8 cellular contexts compared by ENCODE assay signal in the genomic region with DNA sequence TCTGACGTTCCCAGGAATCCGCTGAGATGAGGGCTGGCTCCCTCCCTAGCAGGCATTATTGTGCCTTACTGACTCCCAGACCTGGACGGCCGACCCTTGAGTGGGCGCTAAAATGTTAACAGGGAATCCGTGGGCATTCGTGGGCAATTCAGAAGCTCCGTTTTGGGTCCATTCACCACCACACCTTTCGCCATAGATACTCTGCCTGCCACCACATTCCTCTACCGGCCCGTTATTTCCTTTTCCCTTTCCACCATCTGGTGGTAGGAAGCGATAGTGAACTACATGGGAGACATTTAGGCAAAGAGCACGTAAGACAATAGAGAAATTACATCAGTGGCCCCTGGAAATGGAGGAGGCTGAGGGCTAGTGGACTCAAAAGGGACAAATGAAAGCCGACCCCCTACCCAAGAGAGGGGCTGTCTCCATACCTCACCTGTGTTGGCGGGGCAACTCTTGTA. TPM values are rescaled to one million over a fixed set of nuclear protein-coding genes. Genes with fewer than 3 reads are reported as not detected.
DNase-seq lines count a peak whose midpoint lies in the region; ATAC-seq and TF ChIP-seq lines count a peak whose summit lies in the region.

No MANE protein-coding gene starts in this region.

- peaks cover 29% of the 10 kb centered on the region for H3K4me1 Mint-ChIP-seq in activated naive CD8-positive, alpha-beta T cell treated with anti-CD3 and anti-CD28 coated beads, Interleukin-2, amount 10 ng/mL, durations not matched to agents 7 days and 5 days

- POLR2A ChIA-PET in HEK293T (lab: Yijun Ruan, JAX), result interaction anchor here (0.9 kb wide), 1 partner anchor 131 kb away, joined by 6 read pairs; no protein-coding TSS in a partner anchor
- POLR2A ChIA-PET in activated naive CD8-positive, alpha-beta T cell treated with anti-CD3 and anti-CD28 coated beads, Interleukin-2, amount 10 ng/mL, durations not matched to agents 7 days and 5 days (lab: Charles Lee), result interaction anchor here (1.4 kb wide), 1 partner anchor 141 kb away, joined by 3 read pairs; no protein-coding TSS in a partner anchor

- no peaks in the 10 kb centered on the region for H3K9me3 ChIP-seq in neutrophil

- peak overlapping the region; percentile 67 for H3K27ac Mint-ChIP-seq in activated naive CD8-positive, alpha-beta T cell treated with anti-CD3 and anti-CD28 coated beads, Interleukin-2, amount 10 ng/mL, durations not matched to agents 7 days and 5 days

- CTCF ChIA-PET in HEK293T (lab: Yijun Ruan, JAX), result interaction anchor here (0.5 to 1.2 kb wide), 5 partner anchors 16 to 357 kb away, joined by 3 to 5 read pairs (median 3); no protein-coding TSS in a partner anchor

- H3K9me3 Mint-ChIP-seq in activated naive CD8-positive, alpha-beta T cell treated with anti-CD3 and anti-CD28 coated beads, Interleukin-2, amount 10 ng/mL, durations not matched to agents 7 days and 5 days, result no peaks in the 10 kb centered on the region

- DNase-seq in COR-L47 (lab: John Stamatoyannopoulos, UW) (peak; percentile 19), HEK293T (ENCODE audit: extremely low spot score) (peak; percentile 63), NOMO-1 treated with dmso at 0.1 percent for 144 hours (lab: John Stamatoyannopoulos, UW; ENCODE audit: unreplicated experiment) (peak; percentile 72), glomerular visceral epithelial cell (ENCODE audit: extremely low spot score) (peak; percentile 75), mesenteric fat pad (ENCODE audit: low spot score) (no peak)
- no peak for DNase-seq in activated naive CD8-positive, alpha-beta T cell treated with anti-CD3 and anti-CD28 coated beads, Interleukin-2, amount 10 ng/mL, durations not matched to agents 7 days and 5 days

- no peaks in the 10 kb centered on the region for H3K27me3 ChIP-seq in neutrophil

- H3K36me3 ChIP-seq in neutrophil, result no peaks in the 10 kb centered on the region

- ATAC-seq in activated naive CD8-positive, alpha-beta T cell treated with anti-CD3 and anti-CD28 coated beads, Interleukin-2, amount 10 ng/mL, durations not matched to agents 7 days and 5 days (ENCODE audit: low read depth), result peak; percentile 24
- no peak for ATAC-seq in HG03342 (IDR thresholded peaks at IDR 0.05; ENCODE audit: unreplicated experiment)

- H3K27ac ChIP-seq in neutrophil, result peak overlapping the region; percentile 90

- H3K4me1 ChIP-seq in neutrophil (ENCODE audit: control insufficient read depth in 1 of 2, insufficient read depth in 1 of 2, low read depth in 1 of 2, low read length in 1 of 2), result peaks cover 30 to 33% of the 10 kb centered on the region in 2 experiments

- H3K36me3 Mint-ChIP-seq in activated naive CD8-positive, alpha-beta T cell treated with anti-CD3 and anti-CD28 coated beads, Interleukin-2, amount 10 ng/mL, durations not matched to agents 7 days and 5 days, result no peaks in the 10 kb centered on the region

- H3K4me3 Mint-ChIP-seq in activated naive CD8-positive, alpha-beta T cell treated with anti-CD3 and anti-CD28 coated beads, Interleukin-2, amount 10 ng/mL, durations not matched to agents 7 days and 5 days, result peak overlapping the region; percentile 80

- peak; percentile 66 for TF ChIP-seq CTCF in neutrophil (IDR thresholded peaks at IDR 0.05)

- H3K4me3 ChIP-seq in neutrophil (ENCODE audit: low read depth in 1 of 2, low read length in 1 of 2), result peak overlapping the region; percentile 63 to 66

- H3K27me3 Mint-ChIP-seq in activated naive CD8-positive, alpha-beta T cell treated with anti-CD3 and anti-CD28 coated beads, Interleukin-2, amount 10 ng/mL, durations not matched to agents 7 days and 5 days, result peaks cover 3% of the 10 kb centered on the region

TF ChIP-seq in HEK293T, 16 proteins besides CTCF, POLR2A, EP300 and RAD21:
- TF ChIP-seq FOXA1 (IDR thresholded peaks at IDR 0.05) (no peak), SP1 (IDR thresholded peaks at IDR 0.05) (no peak), BHLHE40 (IDR thresholded peaks at IDR 0.05; ENCODE audit: borderline replicate concordance) (no peak), ELF4 (IDR thresholded peaks at IDR 0.05) (no peak), CTBP1 (IDR thresholded peaks at IDR 0.05; ENCODE audit: borderline replicate concordance) (no peak), NFRKB (IDR thresholded peaks at IDR 0.05) (no peak), ZNF384 (IDR thresholded peaks at IDR 0.05) (no peak), SUZ12 (IDR thresholded peaks at IDR 0.05) (no peak), HDGF (IDR thresholded peaks at IDR 0.05; ENCODE audit: borderline replicate concordance) (no peak)
- TF ChIP-seq, protein P1, sequence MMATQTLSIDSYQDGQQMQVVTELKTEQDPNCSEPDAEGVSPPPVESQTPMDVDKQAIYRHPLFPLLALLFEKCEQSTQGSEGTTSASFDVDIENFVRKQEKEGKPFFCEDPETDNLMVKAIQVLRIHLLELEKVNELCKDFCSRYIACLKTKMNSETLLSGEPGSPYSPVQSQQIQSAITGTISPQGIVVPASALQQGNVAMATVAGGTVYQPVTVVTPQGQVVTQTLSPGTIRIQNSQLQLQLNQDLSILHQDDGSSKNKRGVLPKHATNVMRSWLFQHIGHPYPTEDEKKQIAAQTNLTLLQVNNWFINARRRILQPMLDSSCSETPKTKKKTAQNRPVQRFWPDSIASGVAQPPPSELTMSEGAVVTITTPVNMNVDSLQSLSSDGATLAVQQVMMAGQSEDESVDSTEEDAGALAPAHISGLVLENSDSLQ (IDR thresholded peaks at IDR 0.05), result no peak

RNA-seq across cellular contexts. Expression of a gene that starts 1.0 kb away (rescaled TPM):
- total RNA-seq in activated naive CD8-positive, alpha-beta T cell treated with anti-CD3 and anti-CD28 coated beads, Interleukin-2, amount 10 ng/mL, durations not matched to agents 7 days and 5 days, result 100 to 1,000 TPM; 108 TPM
- total RNA-seq in mesenteric fat pad, result 101 TPM

Comparison
In these comparisons a context has a peak if more than half of its experiments do, and no peak if none do; other contexts are left out.
1. DNase-seq: peak in COR-L47 (single experiment), HEK293T (single experiment), NOMO-1 treated with dmso at 0.1 percent for 144 hours (single experiment) and glomerular visceral epithelial cell (single experiment); none in activated naive CD8-positive, alpha-beta T cell treated with anti-CD3 and anti-CD28 coated beads, Interleukin-2, amount 10 ng/mL, durations not matched to agents 7 days and 5 days (single experiment) and mesenteric fat pad (single experiment).